Comparison of ENCODE assay signal across 9 cellular contexts in the genomic region with DNA sequence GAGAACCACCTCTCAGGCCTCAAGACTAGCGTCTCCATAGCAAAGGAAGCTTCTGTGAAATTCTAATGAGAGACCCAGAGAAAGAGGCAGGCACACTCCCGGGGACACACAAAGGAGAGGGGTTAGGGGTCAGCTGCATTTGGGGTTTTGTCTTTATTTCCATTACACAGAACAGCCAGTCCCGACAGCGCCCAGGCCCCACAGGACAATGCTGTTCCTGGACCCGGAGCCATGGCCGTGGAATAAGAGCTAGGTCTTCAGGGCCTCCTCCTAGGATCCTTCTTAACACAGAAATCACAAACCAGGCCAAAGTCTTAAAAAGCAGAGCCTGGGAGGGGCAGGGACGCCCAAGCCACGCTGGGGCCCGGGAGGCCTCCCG. TPM values are rescaled to one million over a fixed set of nuclear protein-coding genes. Genes with fewer than 3 reads are reported as not detected.
DNase-seq lines count a peak whose midpoint lies in the region; ATAC-seq, FAIRE-seq and TF ChIP-seq lines count a peak whose summit lies in the region.
"Had no signal": no experiment of that assay in that cellular context is flagged by ENCODE, and none has a peak within 500 bp of the region (broad histone marks: within the 10 kb centered on the region; RNA-seq: fewer than 3 reads in every experiment).

No MANE protein-coding gene starts in this region.

- H3K27me3 ChIP-seq in HUES64 (ENCODE audit: insufficient read depth, low read length), result peaks cover 6% of the 10 kb centered on the region; the same call in 1 of the 2 replicates
- peaks cover 0 to 22% (median 0%) of the 10 kb centered on the region in 45 donors for H3K27me3 ChIP-seq in dorsolateral prefrontal cortex

- peaks cover 15 to 43% (median 28%) of the 10 kb centered on the region in 3 donors for H3K4me1 Mint-ChIP-seq in naive B cell

- no peak for TF ChIP-seq POLR2A in A549 (IDR thresholded peaks at IDR 0.05; ENCODE audit: low read length)

- CTCF ChIA-PET in A549 (lab: Yijun Ruan, JAX), result interaction anchor here (0.7 to 5.3 kb wide), 16 partner anchors 9 to 389 kb away, joined by 3 to 44 read pairs (median 4); partner anchors contain the start of gene KCTD15

- peak overlapping the region; percentile 35 for H3K4me3 ChIP-seq in A549
- H3K4me3 ChIP-seq in HUES64 (ENCODE audit: low read length), result peak overlapping the region; percentile 55
- peak overlapping the region in 51 of 59 donors; percentile 8 to 61 (median 38) for H3K4me3 ChIP-seq in dorsolateral prefrontal cortex

- peak overlapping the region; percentile 71 to 90 (median 81) for H3K4me3 Mint-ChIP-seq in naive B cell

- DNase-seq in A549 (ENCODE audit: low read depth in 1 of 2, low spot score in 1 of 2), result no peak
- peak in 2 of 10 donors; percentile 26 to 40 for DNase-seq in dorsolateral prefrontal cortex
- no peak for DNase-seq in naive B cell
- no peak for DNase-seq in SIG-M5 (lab: John Stamatoyannopoulos, UW)
- DNase-seq in NCI-H82 treated with DMSO at 0.1 percent for 48 hours (lab: John Stamatoyannopoulos, UW; ENCODE audit: unreplicated experiment), result no peak
- no peak for DNase-seq in NCI-H2227 (lab: John Stamatoyannopoulos, UW; ENCODE audit: unreplicated experiment)
- DNase-seq in RCC 7860 (ENCODE audit: low spot score), result no peak

- H3K9me3 Mint-ChIP-seq in naive B cell, result no peaks in the 10 kb centered on the region

- H3K27ac Mint-ChIP-seq in naive B cell, result peak overlapping the region in 5 of 6 donors; percentile 9 to 92 (median 67)

- intact Hi-C loops in dorsolateral prefrontal cortex (cut with DNase I), result no loop called here

- no peak for TF ChIP-seq RAD21 in A549 (conservative IDR thresholded peaks at IDR 0.05 in 1 of 2, IDR thresholded peaks at IDR 0.05 in 1 of 2)

- POLR2A ChIA-PET in A549 (lab: Yijun Ruan, JAX), result interaction anchor here (1.7 to 2.0 kb wide), 3 partner anchors 15 to 25 kb away, joined by 6 to 14 read pairs (median 6); partner anchors contain the start of gene KCTD15

- FAIRE-seq in A549 (lab: Jason Lieb, UNC) (no peak), RCC 7860 (lab: Jason Lieb, UNC) (no peak)
- FAIRE-seq: G401.6 had no signal

- 75% methylated on average over 10 of the region's 10 CpGs for WGBS in A549 (ENCODE audit: missing lambda C conversion rate)
- WGBS in HUES64, result 33% methylated on average over 10 of the region's 10 CpGs

- H3K4me2 ChIP-seq in A549, result peak overlapping the region; percentile 81

- no peak for TF ChIP-seq EP300 in A549 (IDR thresholded peaks at IDR 0.05)

- ATAC-seq in A549 (peak in 1 of 2 experiments; percentile 8; a peak in 2 of 6 replicates), naive B cell (ENCODE audit: low read depth in 2 of 2) (peak in 1 of 2 donors; percentile 7)

- H3K27ac ChIP-seq in A549 (peak overlapping the region; percentile 67 to 84), HUES64 (ENCODE audit: low read depth, low read length) (peak overlapping the region; percentile 36; the same call in 1 of the 2 replicates), dorsolateral prefrontal cortex (peak overlapping the region in 42 of 59 donors; percentile 4 to 82 (median 58))

- H3K9me3 ChIP-seq in A549, result no peaks in the 10 kb centered on the region
- no peaks in the 10 kb centered on the region for H3K9me3 ChIP-seq in HUES64 (ENCODE audit: insufficient read depth, low read depth, low read length)

- H3K36me3 Mint-ChIP-seq in naive B cell, result no peaks in the 10 kb centered on the region

- H3K4me1 ChIP-seq in A549 (peaks cover 24% of the 10 kb centered on the region), HUES64 (ENCODE audit: insufficient read depth, low read length) (peaks cover 5% of the 10 kb centered on the region)

- no peaks in the 10 kb centered on the region for H3K27me3 Mint-ChIP-seq in naive B cell

- no peak for TF ChIP-seq CTCF in A549 (IDR thresholded peaks at IDR 0.05)
- TF ChIP-seq CTCF in dorsolateral prefrontal cortex (IDR thresholded peaks at IDR 0.05 in 54 of 56, conservative IDR thresholded peaks at IDR 0.05 in 2 of 56; ENCODE audit: low read depth in 1 of 56, partially characterized antibody in 56 of 56), result no peak

- no peaks in the 10 kb centered on the region for H3K36me3 ChIP-seq in HUES64 (ENCODE audit: insufficient read depth, low read length)

- H3K9ac ChIP-seq in HUES64 (ENCODE audit: low read depth, low read length), result peak overlapping the region; percentile 55

TF ChIP-seq in A549, 52 proteins besides CTCF, POLR2A, EP300 and RAD21:
- TF ChIP-seq HOXB13 (CRISPR knock-in tag; IDR thresholded peaks at IDR 0.05; ENCODE audit: low read depth) (no peak), MAZ (IDR thresholded peaks at IDR 0.05; ENCODE audit: borderline replicate concordance, low read depth, low read length) (no peak), JUN (IDR thresholded peaks at IDR 0.05) (no peak), FOSL2 (IDR thresholded peaks at IDR 0.05) (no peak), FOSL2 (CRISPR knock-in tag; IDR thresholded peaks at IDR 0.05) (no peak), FOSB (CRISPR knock-in tag; IDR thresholded peaks at IDR 0.05) (no peak)
TF ChIP-seq in A549: peak in this region for 0.

RNA-seq across cellular contexts. Expression of gene KCTD15, which starts 22.8 kb away (rescaled TPM):
- polyA plus RNA-seq in A549 (2011; rRNA removed), result 54.0 and 55.7 TPM in 2 replicates
- 122 and 161 TPM in 2 replicates for polyA plus RNA-seq in A549 (2012; cell fraction: cytosol; rRNA removed)
- polyA plus RNA-seq in A549 (2012; cell fraction: nucleus; rRNA removed), result 266 and 321 TPM in 2 replicates
- 53.4 to 56.5 TPM (median 55.7 TPM) in 3 replicates for polyA plus RNA-seq in A549 (2017; fragmentation: RNase III; extraction: RNeasy Plus Mini Kit Qiagen cat#74134 plus additional on column Dnase treatment)
- 48.2 and 48.5 TPM in 2 replicates for polyA minus RNA-seq in A549 (2011; rRNA and poly(A)+ RNA removed)
- 32.5 TPM for polyA plus RNA-seq in HUES64 (2013, experiment 1 of 2)
- 30.8 TPM for polyA plus RNA-seq in HUES64 (2013, experiment 2 of 2)
- total RNA-seq in dorsolateral prefrontal cortex, result 10 to 100 TPM; 12.3 to 56.4 (median 26.3) TPM
- polyA plus RNA-seq in naive B cell (ENCODE audit: low read depth in 6 of 6), result under 1 TPM in 1 of 6 donors, not detected in 5; 0.19 TPM

Comparison
In these comparisons a context has a peak if more than half of its experiments do, and no peak if none do; other contexts are left out.
1. RNA of gene KCTD15, which starts 22.8 kb away (polyA plus RNA-seq): 53.4 to 321 TPM in A549; 0.19 TPM in naive B cell; every median in the first group is over 10 times any median in the second.
2. Peak in every context shown above with its lines, with median percentiles within 50 percentile points of each other: H3K27ac ChIP-seq and H3K4me3 ChIP-seq.